In the genomic region with DNA sequence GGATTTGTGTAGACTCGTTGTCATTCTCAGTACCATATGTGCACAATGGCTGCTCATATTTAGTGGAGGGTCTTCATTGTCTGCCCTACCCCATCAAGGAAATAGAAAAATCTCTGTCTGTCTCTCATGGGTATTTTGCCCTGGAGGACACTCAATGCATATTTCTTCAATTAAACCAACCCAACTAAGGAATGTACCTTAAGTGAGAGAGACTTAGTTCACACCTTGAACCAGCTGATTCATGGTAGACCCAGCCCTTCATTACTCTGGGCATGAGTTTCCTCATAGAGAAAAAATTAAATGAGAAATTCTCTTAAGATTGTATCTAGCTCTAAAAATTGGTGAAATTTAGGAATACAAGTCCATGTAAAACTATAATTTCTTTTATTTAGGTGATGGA, we compare ENCODE assay signal across 17 cellular contexts.
DNase-seq lines count a peak whose midpoint lies in the region; ATAC-seq lines count a peak whose summit lies in the region.
"Had no signal": no experiment of that assay in that cellular context is flagged by ENCODE, and none has a peak within 500 bp of the region (broad histone marks: within the 10 kb centered on the region; RNA-seq: fewer than 3 reads in every experiment).

No MANE protein-coding gene starts in this region.

- peaks cover 10 to 45% (median 32%) of the 10 kb centered on the region in 4 donors for H3K4me1 Mint-ChIP-seq in CD4-positive, CD25-positive, alpha-beta regulatory T cell
- H3K4me1 Mint-ChIP-seq in activated naive CD8-positive, alpha-beta T cell treated with anti-CD3 and anti-CD28 coated beads, Interleukin-2, amount 50 U/mL, for 24 hours, result peaks cover 74% of the 10 kb centered on the region
- peaks cover 23% of the 10 kb centered on the region for H3K4me1 Mint-ChIP-seq in memory B cell

- no peaks in the 10 kb centered on the region for H4K20me1 ChIP-seq in GM23248 (ENCODE audit: insufficient read depth)

- no peaks in the 10 kb centered on the region for H3K9me2 ChIP-seq in GM23248 (ENCODE audit: insufficient read depth)

- no peak overlapping the region for H3K4me3 ChIP-seq in CD4-positive, CD25-positive, alpha-beta regulatory T cell (ENCODE audit: low read depth, low read length)
- no peak overlapping the region for H3K4me3 ChIP-seq in GM23248
- H3K4me3 ChIP-seq: gastroesophageal sphincter, skin epidermis, thyroid gland had no signal

- H3K4me3 Mint-ChIP-seq in CD4-positive, CD25-positive, alpha-beta regulatory T cell, result peak overlapping the region in 2 of 4 donors; percentile 10 to 51
- H3K4me3 Mint-ChIP-seq in activated naive CD8-positive, alpha-beta T cell treated with anti-CD3 and anti-CD28 coated beads, Interleukin-2, amount 50 U/mL, for 24 hours, result no peak overlapping the region
- H3K4me3 Mint-ChIP-seq in memory B cell, result no peak overlapping the region

- no peaks in the 10 kb centered on the region for H3K27me3 Mint-ChIP-seq in CD4-positive, CD25-positive, alpha-beta regulatory T cell
- no peaks in the 10 kb centered on the region for H3K27me3 Mint-ChIP-seq in activated naive CD8-positive, alpha-beta T cell treated with anti-CD3 and anti-CD28 coated beads, Interleukin-2, amount 50 U/mL, for 24 hours
- no peaks in the 10 kb centered on the region for H3K27me3 Mint-ChIP-seq in memory B cell

- peaks cover 32% of the 10 kb centered on the region for H3K4me1 ChIP-seq in CD4-positive, CD25-positive, alpha-beta regulatory T cell (ENCODE audit: control insufficient read depth, insufficient read depth, low read length, poor library complexity, severe bottlenecking)
- H3K4me1 ChIP-seq in GM23248 (ENCODE audit: insufficient read depth), result peaks cover 48% of the 10 kb centered on the region
- H3K4me1 ChIP-seq: gastroesophageal sphincter, thyroid gland had no signal

- H3K36me3 ChIP-seq in CD4-positive, CD25-positive, alpha-beta regulatory T cell (ENCODE audit: control insufficient read depth, insufficient read depth, low read length), result no peaks in the 10 kb centered on the region
- no peaks in the 10 kb centered on the region for H3K36me3 ChIP-seq in GM23248 (ENCODE audit: low read depth)
- H3K36me3 ChIP-seq: gastroesophageal sphincter, thyroid gland had no signal

- no peak overlapping the region for H2AFZ ChIP-seq in GM23248

- H3K9ac ChIP-seq in GM23248, result no peak overlapping the region

- H3K27ac Mint-ChIP-seq in CD4-positive, CD25-positive, alpha-beta regulatory T cell, result peak overlapping the region; percentile 95 to 99 (median 96)
- peak overlapping the region; percentile 91 for H3K27ac Mint-ChIP-seq in activated naive CD8-positive, alpha-beta T cell treated with anti-CD3 and anti-CD28 coated beads, Interleukin-2, amount 50 U/mL, for 24 hours
- H3K27ac Mint-ChIP-seq in memory B cell, result peak overlapping the region; percentile 87

- 90 to 93% methylated on average over 1 of the region's 1 CpG for WGBS in GM23248 (ENCODE audit: low coverage in 1 of 2, low lambda C conversion rate in 2 of 2, missing lambda C conversion rate in 2 of 2), 2 experiments

- no peak overlapping the region for H3K4me2 ChIP-seq in GM23248 (ENCODE audit: unreplicated experiment)

- H3K9me3 ChIP-seq in CD4-positive, CD25-positive, alpha-beta regulatory T cell (ENCODE audit: control insufficient read depth in 2 of 2, low read length in 2 of 2), result peaks cover 5 to 16% of the 10 kb centered on the region in 2 experiments
- no peaks in the 10 kb centered on the region for H3K9me3 ChIP-seq in GM23248 (ENCODE audit: low read depth)
- H3K9me3 ChIP-seq: thyroid gland had no signal

- no peak for ATAC-seq in CD4-positive, CD25-positive, alpha-beta regulatory T cell (ENCODE audit: low read depth in 2 of 2)
- no peak for ATAC-seq in activated naive CD8-positive, alpha-beta T cell treated with anti-CD3 and anti-CD28 coated beads, Interleukin-2, amount 50 U/mL, for 24 hours
- ATAC-seq in memory B cell (ENCODE audit: low read depth), result no peak
- no peak for ATAC-seq in GM21447 (IDR thresholded peaks at IDR 0.05; ENCODE audit: unreplicated experiment)
- no peak for ATAC-seq in HG03460 (IDR thresholded peaks at IDR 0.05; ENCODE audit: unreplicated experiment)
- ATAC-seq: gastroesophageal sphincter, left ventricle myocardium superior had no signal

- no peaks in the 10 kb centered on the region for H3K36me3 Mint-ChIP-seq in CD4-positive, CD25-positive, alpha-beta regulatory T cell
- peaks cover 21% of the 10 kb centered on the region for H3K36me3 Mint-ChIP-seq in activated naive CD8-positive, alpha-beta T cell treated with anti-CD3 and anti-CD28 coated beads, Interleukin-2, amount 50 U/mL, for 24 hours (ENCODE audit: low read depth)
- H3K36me3 Mint-ChIP-seq in memory B cell, result peaks cover 9% of the 10 kb centered on the region

- peaks cover 0 to 21% (median 8%) of the 10 kb centered on the region in 7 donors for H3K9me3 Mint-ChIP-seq in CD4-positive, CD25-positive, alpha-beta regulatory T cell
- peaks cover 27% of the 10 kb centered on the region for H3K9me3 Mint-ChIP-seq in activated naive CD8-positive, alpha-beta T cell treated with anti-CD3 and anti-CD28 coated beads, Interleukin-2, amount 50 U/mL, for 24 hours
- peaks cover 11% of the 10 kb centered on the region for H3K9me3 Mint-ChIP-seq in memory B cell

- no peak for DNase-seq in CD4-positive, CD25-positive, alpha-beta regulatory T cell
- DNase-seq in GM23248 (no peak), memory B cell (ENCODE audit: low spot score in 2 of 2) (no peak), cerebellum (ENCODE audit: low spot score) (no peak)
- DNase-seq in activated naive CD8-positive, alpha-beta T cell treated with anti-CD3 and anti-CD28 coated beads, Interleukin-2, amount 50 U/mL, for 24 hours, result no peak
- DNase-seq: activated CD4-positive, alpha-beta T cell treated with anti-CD3 and anti-CD28 coated beads for 1 hour; C1 segment of cervical spinal cord; DND-41; left ventricle myocardium superior; NCI-H2029 treated with DMSO at 0.1 percent for 48 hours; NCI-H524 treated with DMSO at 0.1 percent for 48 hours; posterior cingulate gyrus; thyroid gland had no signal

- in situ Hi-C loops in GM23248 (cut with MboI), result no loop called here

- no peaks in the 10 kb centered on the region for H3K79me2 ChIP-seq in GM23248 (ENCODE audit: insufficient read depth)

- H3K27ac ChIP-seq in CD4-positive, CD25-positive, alpha-beta regulatory T cell (ENCODE audit: insufficient read depth, low read length, poor library complexity, severe bottlenecking), result peak overlapping the region; percentile 89
- peak overlapping the region; percentile 49 for H3K27ac ChIP-seq in GM23248
- H3K27ac ChIP-seq: gastroesophageal sphincter, thyroid gland had no signal

- no peaks in the 10 kb centered on the region for H3K27me3 ChIP-seq in CD4-positive, CD25-positive, alpha-beta regulatory T cell (ENCODE audit: control insufficient read depth, insufficient read depth, low read length)
- no peaks in the 10 kb centered on the region for H3K27me3 ChIP-seq in GM23248 (replicated peaks; ENCODE audit: insufficient read depth)
- H3K27me3 ChIP-seq: gastroesophageal sphincter, thyroid gland had no signal

- H3F3A ChIP-seq in GM23248 (ENCODE audit: insufficient read depth), result peaks cover 34% of the 10 kb centered on the region
